11 cellular contexts compared by ENCODE assay signal in the genomic region with DNA sequence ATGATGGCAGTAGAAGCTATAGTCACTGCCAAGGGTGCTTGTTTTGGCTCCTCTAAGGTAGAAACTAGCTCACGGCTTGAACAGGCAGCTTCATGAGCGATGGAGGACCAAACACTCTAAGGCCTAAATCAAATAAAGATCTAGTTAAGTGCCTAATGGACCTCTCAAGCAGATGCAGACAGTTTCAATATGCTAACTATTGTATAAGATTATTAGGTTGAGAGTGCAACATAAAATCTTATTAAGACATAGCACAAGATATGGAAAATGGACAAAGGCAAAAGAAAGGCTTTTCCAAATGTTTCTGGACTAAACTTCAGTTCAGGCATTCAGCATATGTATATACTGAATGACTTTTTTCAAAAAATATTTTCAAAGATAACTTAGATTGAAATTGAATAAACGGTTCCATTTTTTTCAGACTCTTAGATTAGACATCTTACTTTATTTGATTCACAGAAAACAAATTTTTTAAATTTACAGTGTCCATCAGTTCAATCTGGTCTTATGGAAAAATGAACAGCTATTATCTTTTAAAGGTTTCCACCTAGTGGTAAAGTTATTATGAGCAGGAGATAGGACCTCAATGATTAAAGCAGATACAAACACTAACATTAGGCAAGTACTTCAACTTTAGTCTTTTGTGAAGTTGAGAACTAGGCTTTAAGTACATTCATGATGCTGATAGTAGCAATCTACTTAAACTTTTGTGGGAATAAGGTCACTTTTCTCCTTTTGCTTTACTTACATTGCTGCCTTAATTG.
DNase-seq lines count a peak whose midpoint lies in the region; ATAC-seq and TF ChIP-seq lines count a peak whose summit lies in the region.
"Had no signal": no experiment of that assay in that cellular context is flagged by ENCODE, and none has a peak within 500 bp of the region (broad histone marks: within the 10 kb centered on the region; RNA-seq: fewer than 3 reads in every experiment).

No MANE protein-coding gene starts in this region.

- H3K27me3 ChIP-seq in H9 (ENCODE audit: insufficient read depth, low read length) (no peaks in the 10 kb centered on the region), PC-3 (ENCODE audit: low read length) (no peaks in the 10 kb centered on the region), hepatocyte (no peaks in the 10 kb centered on the region)

- H4K20me1 ChIP-seq in H9 (ENCODE audit: control insufficient read depth, insufficient read depth, insufficient read length) (no peaks in the 10 kb centered on the region), PC-3 (ENCODE audit: low read length) (no peaks in the 10 kb centered on the region), hepatocyte (ENCODE audit: insufficient read depth, poor library complexity, severe bottlenecking) (no peaks in the 10 kb centered on the region)

- no peaks in the 10 kb centered on the region for H3K79me1 ChIP-seq in H9 (ENCODE audit: insufficient read depth, low read depth, low read length, poor library complexity, severe bottlenecking)

- H3K4me3 Mint-ChIP-seq in H9: no peak overlapping the region

- WGBS in H9 (ENCODE audit: extremely low coverage, insufficient read length, low lambda C conversion rate): no CpG with 5 or more reads among the region's 3 CpGs
- WGBS in hepatocyte (ENCODE audit: low lambda C conversion rate, missing lambda C conversion rate): 78% methylated on average over 3 of the region's 3 CpGs

- no peak overlapping the region for H3K27ac ChIP-seq in H9 (ENCODE audit: insufficient read length, low read depth, low read length)
- H3K27ac ChIP-seq in PC-3 (ENCODE audit: low read length): no peak overlapping the region
- H3K27ac ChIP-seq in hepatocyte: no peak overlapping the region
- H3K27ac ChIP-seq: skin epidermis had no signal

- no peak overlapping the region for H2AFZ ChIP-seq in H9 (ENCODE audit: low read length)
- no peak overlapping the region for H2AFZ ChIP-seq in PC-3 (ENCODE audit: low read length)
- H2AFZ ChIP-seq in hepatocyte: no peak overlapping the region

- ATAC-seq in PC-3 (peak; percentile 51), GM18517 (IDR thresholded peaks at IDR 0.05; ENCODE audit: unreplicated experiment) (no peak), GM19455 (IDR thresholded peaks at IDR 0.05; ENCODE audit: unreplicated experiment) (no peak)

- TF ChIP-seq CTCF in H9 (conservative IDR thresholded peaks at IDR 0.05) (peak; percentile 56), PC-3 (conservative IDR thresholded peaks at IDR 0.05; ENCODE audit: low read depth, low read length) (no peak; the same call in 1 of the 2 replicates), hepatocyte (IDR thresholded peaks at IDR 0.05; ENCODE audit: poor library complexity) (peak; percentile 43)

- CTCF ChIA-PET in PC-3 (lab: Charles Lee): interaction anchor here (0.6 to 0.7 kb wide), 2 partner anchors 169 to 660 kb away, joined by 4 read pairs; no protein-coding TSS in a partner anchor

- DNase-seq in DMS53 treated with DMSO at 0.1 percent for 48 hours (lab: John Stamatoyannopoulos, UW; ENCODE audit: unreplicated experiment): peak; percentile 3
- no peak for DNase-seq in H9
- peak; percentile 13 for DNase-seq in PC-3
- DNase-seq in hepatocyte (ENCODE audit: low spot score): no peak
- no peak for DNase-seq in DMS79 (lab: John Stamatoyannopoulos, UW)
- no peak for DNase-seq in islet precursor cell
- DNase-seq: NCI-H1092 had no signal

- no peak overlapping the region for H3K4me2 ChIP-seq in H9 (ENCODE audit: insufficient read depth, insufficient read length, low read length)
- H3K4me2 ChIP-seq in PC-3 (ENCODE audit: low read length): no peak overlapping the region
- no peak overlapping the region for H3K4me2 ChIP-seq in hepatocyte

- peaks cover 8 to 11% (median 9%) of the 10 kb centered on the region in 3 experiments for H3K36me3 Mint-ChIP-seq in H9 (ENCODE audit: insufficient read depth in 1 of 3, low read depth in 3 of 3)

- H2BK12ac ChIP-seq in H9 (ENCODE audit: insufficient read length, low read depth, low read length): no peak overlapping the region

- H3K18ac ChIP-seq in H9 (ENCODE audit: insufficient read length, low read depth, low read length): no peak overlapping the region

- no peak overlapping the region for H3K56ac ChIP-seq in H9 (ENCODE audit: insufficient read length, low read depth, low read length)

- POLR2A ChIA-PET in PC-3 (lab: Charles Lee; ENCODE audit: unreplicated experiment): no interaction called here

- H2AK5ac ChIP-seq in H9 (ENCODE audit: insufficient read length, low read length): no peak overlapping the region

- H3K4me1 Mint-ChIP-seq in H9: peaks cover 14 to 27% of the 10 kb centered on the region in 2 experiments

- no peak overlapping the region for H3K23ac ChIP-seq in H9 (ENCODE audit: insufficient read length, low read depth, low read length)

- H3F3A ChIP-seq in PC-3 (ENCODE audit: low read length, unreplicated experiment): no peaks in the 10 kb centered on the region

- H3K27ac Mint-ChIP-seq in H9: no peak overlapping the region

- H4K91ac ChIP-seq in H9 (ENCODE audit: insufficient read length, low read depth, low read length): no peak overlapping the region

- BruUV-seq in PC-3 (replicated peaks; lab: Mats Ljungman, UMichigan): no TSS peak

- H3K4me3 ChIP-seq in PC-3 (ENCODE audit: low read length) (no peak overlapping the region), hepatocyte (no peak overlapping the region)
- H3K4me3 ChIP-seq: lung, skin epidermis had no signal

- H3K4me1 ChIP-seq in H9 (ENCODE audit: insufficient read depth, low read length) (no peaks in the 10 kb centered on the region; the same call in 1 of the 2 replicates), PC-3 (ENCODE audit: insufficient read depth, low read length) (no peaks in the 10 kb centered on the region), hepatocyte (ENCODE audit: insufficient read depth) (no peaks in the 10 kb centered on the region)

- no peak overlapping the region for H2BK120ac ChIP-seq in H9 (ENCODE audit: low read depth, low read length, poor library complexity, severe bottlenecking)

- H3K79me2 ChIP-seq in H9 (ENCODE audit: insufficient read depth, low read length) (no peaks in the 10 kb centered on the region), PC-3 (ENCODE audit: low read length) (no peaks in the 10 kb centered on the region), hepatocyte (no peaks in the 10 kb centered on the region)

- H3K36me3 ChIP-seq in PC-3 (ENCODE audit: low read depth, low read length): no peaks in the 10 kb centered on the region
- H3K36me3 ChIP-seq in hepatocyte (replicated peaks; ENCODE audit: insufficient read depth, low read depth): no peaks in the 10 kb centered on the region

- intact Hi-C loops in PC-3 (cut with micrococcal nuclease): loop anchor here (1.0 to 5.0 kb wide), 2 partner anchors 171 to 660 kb away; no protein-coding TSS in a partner anchor

- H3T11ph ChIP-seq in H9 (ENCODE audit: low read length): no peak overlapping the region

- no peak overlapping the region for H3K14ac ChIP-seq in H9 (ENCODE audit: insufficient read depth, low read length)

- H2BK15ac ChIP-seq in H9 (ENCODE audit: low read depth, low read length): no peak overlapping the region

- H3K9ac ChIP-seq in H9 (ENCODE audit: extremely low read depth, insufficient read length, low read length) (no peak overlapping the region), PC-3 (ENCODE audit: low read length) (no peak overlapping the region)

- H4K8ac ChIP-seq in H9 (replicated peaks; ENCODE audit: insufficient read length, low read depth, low read length): no peak overlapping the region

- H3K9me3 ChIP-seq in H9 (ENCODE audit: control insufficient read depth, low read depth, low read length) (no peaks in the 10 kb centered on the region), PC-3 (ENCODE audit: low read length) (no peaks in the 10 kb centered on the region), hepatocyte (ENCODE audit: low read depth) (no peaks in the 10 kb centered on the region)

- H3K9me3 Mint-ChIP-seq in H9: peaks cover 8 to 11% of the 10 kb centered on the region in 2 experiments

- H4K5ac ChIP-seq in H9 (ENCODE audit: insufficient read length, low read depth, low read length): no peak overlapping the region

- no peak overlapping the region for H3K4ac ChIP-seq in H9 (ENCODE audit: low read depth, low read length)

- no peaks in the 10 kb centered on the region for H3K27me3 Mint-ChIP-seq in H9 (ENCODE audit: low read depth)

- H3K9me2 ChIP-seq in PC-3 (replicated peaks; ENCODE audit: low read length) (no peaks in the 10 kb centered on the region), hepatocyte (replicated peaks; ENCODE audit: insufficient read depth) (no peaks in the 10 kb centered on the region)

- no peaks in the 10 kb centered on the region for H3K23me2 ChIP-seq in H9 (ENCODE audit: insufficient read length, low read depth, low read length, poor library complexity, severe bottlenecking)

- H2BK20ac ChIP-seq in H9 (ENCODE audit: low read depth, low read length, poor library complexity, severe bottlenecking): no peak overlapping the region

- no peak overlapping the region for H2BK5ac ChIP-seq in H9 (ENCODE audit: insufficient read length, low read length)

Comparison
In these comparisons a context has a peak if more than half of its experiments do, and no peak if none do; other contexts are left out.
1. DNase-seq: peak in DMS53 treated with DMSO at 0.1 percent for 48 hours (single experiment) and PC-3 (single experiment); none in H9 (single experiment), hepatocyte (single experiment), DMS79 (single experiment) and islet precursor cell (single experiment).